ENCODE assay signal across 8 cellular contexts in genomic region chr3:42590989-42591756, GRCh38. TPM values are rescaled to one million over a fixed set of nuclear protein-coding genes. Genes with fewer than 3 reads are reported as not detected.
A peak's percentile ranks its signal among the peaks of the same experiment; 100 is the strongest.
DNase-seq lines count a peak whose midpoint lies in the region; ATAC-seq and TF ChIP-seq lines count a peak whose summit lies in the region.

No MANE protein-coding gene starts in this region.

- peak overlapping the region; percentile 85 for H3K27ac ChIP-seq in left ventricle myocardium inferior (replicated peaks)
- peak overlapping the region; percentile 87 for H3K27ac ChIP-seq in suprapubic skin

- peak overlapping the region; percentile 98 for H3K4me3 Mint-ChIP-seq in activated naive CD8-positive, alpha-beta T cell treated with anti-CD3 and anti-CD28 coated beads, Interleukin-2, amount 10 ng/mL, durations not matched to agents 7 days and 5 days

- H3K27ac Mint-ChIP-seq in activated naive CD8-positive, alpha-beta T cell treated with anti-CD3 and anti-CD28 coated beads, Interleukin-2, amount 10 ng/mL, durations not matched to agents 7 days and 5 days: peak overlapping the region; percentile 98

- H3K4me1 ChIP-seq in left ventricle myocardium inferior (peaks cover 24% of the 10 kb centered on the region), suprapubic skin (peaks cover 30% of the 10 kb centered on the region)

- no peak for ATAC-seq in activated naive CD8-positive, alpha-beta T cell treated with anti-CD3 and anti-CD28 coated beads, Interleukin-2, amount 10 ng/mL, durations not matched to agents 7 days and 5 days (ENCODE audit: low read depth)
- ATAC-seq in HG03439 (IDR thresholded peaks at IDR 0.05; ENCODE audit: unreplicated experiment): no peak

- peak overlapping the region; percentile 77 for H3K4me3 ChIP-seq in left ventricle myocardium inferior
- H3K4me3 ChIP-seq in kidney epithelial cell (ENCODE audit: low read depth, low read length): peak overlapping the region; percentile 58
- H3K4me3 ChIP-seq in suprapubic skin: peak overlapping the region; percentile 81

- TF ChIP-seq POLR2A in suprapubic skin (IDR thresholded peaks at IDR 0.05): no peak

- H3K36me3 ChIP-seq in left ventricle myocardium inferior: peaks cover 23% of the 10 kb centered on the region
- H3K36me3 ChIP-seq in kidney epithelial cell (ENCODE audit: control insufficient read depth, insufficient read depth, low read length): no peaks in the 10 kb centered on the region
- peaks cover 16% of the 10 kb centered on the region for H3K36me3 ChIP-seq in suprapubic skin

- TF ChIP-seq CTCF in left ventricle myocardium inferior (IDR thresholded peaks at IDR 0.05; ENCODE audit: borderline replicate concordance) (no peak), kidney epithelial cell (IDR thresholded peaks at IDR 0.05; ENCODE audit: insufficient read depth, low read length, poor library complexity, severe bottlenecking) (no peak), suprapubic skin (IDR thresholded peaks at IDR 0.05) (no peak)

- 9% methylated on average over 38 of the region's 44 CpGs for WGBS in suprapubic skin

- peaks cover 31% of the 10 kb centered on the region for H3K4me1 Mint-ChIP-seq in activated naive CD8-positive, alpha-beta T cell treated with anti-CD3 and anti-CD28 coated beads, Interleukin-2, amount 10 ng/mL, durations not matched to agents 7 days and 5 days

- no peaks in the 10 kb centered on the region for H3K9me3 Mint-ChIP-seq in activated naive CD8-positive, alpha-beta T cell treated with anti-CD3 and anti-CD28 coated beads, Interleukin-2, amount 10 ng/mL, durations not matched to agents 7 days and 5 days

- H3K9me3 ChIP-seq in left ventricle myocardium inferior (replicated peaks) (no peaks in the 10 kb centered on the region), suprapubic skin (no peaks in the 10 kb centered on the region)

- no peaks in the 10 kb centered on the region for H3K27me3 Mint-ChIP-seq in activated naive CD8-positive, alpha-beta T cell treated with anti-CD3 and anti-CD28 coated beads, Interleukin-2, amount 10 ng/mL, durations not matched to agents 7 days and 5 days

- H3K36me3 Mint-ChIP-seq in activated naive CD8-positive, alpha-beta T cell treated with anti-CD3 and anti-CD28 coated beads, Interleukin-2, amount 10 ng/mL, durations not matched to agents 7 days and 5 days: peaks cover 21% of the 10 kb centered on the region

- TF ChIP-seq EP300 in suprapubic skin (IDR thresholded peaks at IDR 0.05): no peak

- DNase-seq in left ventricle myocardium inferior (no peak), cardiac septum (ENCODE audit: low spot score) (no peak), kidney epithelial cell (ENCODE audit: low read depth) (no peak), suprapubic skin (ENCODE audit: low spot score in 2 of 2) (no peak), T1000 (lab: John Stamatoyannopoulos, UW) (no peak), mesenteric fat pad (ENCODE audit: low spot score) (no peak)
- peak; percentile 39 for DNase-seq in activated naive CD8-positive, alpha-beta T cell treated with anti-CD3 and anti-CD28 coated beads, Interleukin-2, amount 10 ng/mL, durations not matched to agents 7 days and 5 days

- intact Hi-C loops in left ventricle myocardium inferior (cut with micrococcal nuclease) (loop anchor here (10.0 kb wide), 1 partner anchor 54 kb away; no protein-coding TSS in a partner anchor), cardiac septum (cut with DNase I) (no loop called here)

- POLR2A ChIA-PET in activated naive CD8-positive, alpha-beta T cell treated with anti-CD3 and anti-CD28 coated beads, Interleukin-2, amount 10 ng/mL, durations not matched to agents 7 days and 5 days (lab: Charles Lee): interaction anchor here (0.7 to 5.1 kb wide), 14 partner anchors 10 to 1392 kb away, joined by 3 to 65 read pairs (median 4); partner anchors contain the start of genes CTNNB1, NKTR and SEC22C

- H3K27me3 ChIP-seq in left ventricle myocardium inferior (ENCODE audit: low read depth) (no peaks in the 10 kb centered on the region), kidney epithelial cell (ENCODE audit: control insufficient read depth, insufficient read depth, low read length) (no peaks in the 10 kb centered on the region), suprapubic skin (no peaks in the 10 kb centered on the region)

RNA-seq across cellular contexts. Expression of gene SS18L2, which starts 0.5 kb away (rescaled TPM):
- 12.2 TPM for total RNA-seq in left ventricle myocardium inferior
- 9.6 TPM for total RNA-seq in cardiac septum
- total RNA-seq in activated naive CD8-positive, alpha-beta T cell treated with anti-CD3 and anti-CD28 coated beads, Interleukin-2, amount 10 ng/mL, durations not matched to agents 7 days and 5 days: 10 to 100 TPM; 50.9 to 55.5 TPM
- total RNA-seq in kidney epithelial cell: 31.6 and 31.8 TPM in 2 replicates
- 10 to 100 TPM; 15.8 to 30.9 (median 23.9) TPM for total RNA-seq in suprapubic skin
- total RNA-seq in mesenteric fat pad: 23.3 TPM

RNA-seq across cellular contexts. Expression of gene NKTR, which starts 9.3 kb away (rescaled TPM):
- 20.0 TPM for total RNA-seq in left ventricle myocardium inferior
- 35.1 TPM for total RNA-seq in cardiac septum
- total RNA-seq in activated naive CD8-positive, alpha-beta T cell treated with anti-CD3 and anti-CD28 coated beads, Interleukin-2, amount 10 ng/mL, durations not matched to agents 7 days and 5 days: 100 to 1,000 TPM; 150 to 152 TPM
- total RNA-seq in kidney epithelial cell: 29.8 and 34.9 TPM in 2 replicates
- 100 to 1,000 TPM in 1 of 4 donors, 10 to 100 TPM in 3; 47.7 to 328 (median 66.8) TPM for total RNA-seq in suprapubic skin
- 80.6 TPM for total RNA-seq in mesenteric fat pad

RNA-seq across cellular contexts. Expression of gene SEC22C, which starts 9.4 kb away (rescaled TPM):
- 23.0 TPM for total RNA-seq in left ventricle myocardium inferior
- 31.5 TPM for total RNA-seq in cardiac septum
- total RNA-seq in activated naive CD8-positive, alpha-beta T cell treated with anti-CD3 and anti-CD28 coated beads, Interleukin-2, amount 10 ng/mL, durations not matched to agents 7 days and 5 days: 10 to 100 TPM; 52.5 to 53.0 TPM
- 63.8 and 73.3 TPM in 2 replicates for total RNA-seq in kidney epithelial cell
- total RNA-seq in suprapubic skin: 10 to 100 TPM; 22.4 to 44.4 (median 28.5) TPM
- 44.7 TPM for total RNA-seq in mesenteric fat pad
